In the genomic region with DNA sequence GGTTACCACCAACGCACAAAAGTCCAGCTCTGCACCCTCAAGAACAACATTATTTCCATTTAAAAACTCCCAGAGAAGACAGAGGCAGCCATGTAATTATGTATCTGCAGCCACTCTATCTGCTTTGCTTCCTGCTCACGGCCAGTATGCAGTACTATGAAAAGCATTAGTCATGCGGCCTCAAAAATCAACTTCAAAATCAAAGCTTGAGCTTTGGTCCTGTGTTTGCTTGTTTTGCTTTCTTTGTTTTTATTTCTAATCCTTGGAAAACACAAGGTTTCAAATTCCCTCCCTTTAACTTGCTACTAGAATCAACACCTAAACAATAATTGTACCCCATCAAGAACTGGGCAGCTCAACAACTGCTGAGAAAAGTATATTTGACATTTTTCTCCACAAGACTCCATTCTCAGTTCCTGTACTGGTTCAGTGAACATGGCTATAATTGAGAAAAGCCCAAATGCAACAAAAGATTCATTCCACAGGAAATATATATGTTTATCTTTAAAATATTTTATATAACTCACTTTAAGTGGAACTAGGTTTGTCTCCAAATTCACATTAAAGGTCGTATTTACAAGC, we compare ENCODE assay signal across 8 cellular contexts. TPM values are rescaled to one million over a fixed set of nuclear protein-coding genes. Genes with fewer than 3 reads are reported as not detected.
A peak's percentile ranks its signal among the peaks of the same experiment; 100 is the strongest.
DNase-seq lines count a peak whose midpoint lies in the region; ATAC-seq and TF ChIP-seq lines count a peak whose summit lies in the region.

No MANE protein-coding gene starts in this region.

- no peak overlapping the region for H3K4me3 ChIP-seq in subcutaneous abdominal adipose tissue (ENCODE audit: low read depth in 1 of 5, low read length in 5 of 5)

- intact Hi-C loops in left cardiac atrium (cut with DNase I), result no loop called here

- in situ Hi-C loops in GM13976 (cut with MboI; ENCODE audit: low sequenced_read_pairs, unreplicated experiment), result no loop called here

- no peaks in the 10 kb centered on the region for H3K27me3 ChIP-seq in subcutaneous abdominal adipose tissue (ENCODE audit: control insufficient read depth in 5 of 5, insufficient read depth in 4 of 5, low read length in 5 of 5)

- H3K9ac ChIP-seq in subcutaneous abdominal adipose tissue (ENCODE audit: low read length in 5 of 5), result peak overlapping the region in 1 of 5 donors; percentile 3

- DNase-seq in NCI-H146 (lab: John Stamatoyannopoulos, UW) (peak; percentile 5), NCI-H146 treated with DMSO at 0.1 percent for 48 hours (lab: John Stamatoyannopoulos, UW; ENCODE audit: unreplicated experiment) (no peak), left cardiac atrium (no peak), GM13976 (ENCODE audit: low spot score) (no peak)
- DNase-seq in activated effector memory CD4-positive, alpha-beta T cell treated with Interleukin-2 at 50 U/mL for 16 hours, result no peak

- no peaks in the 10 kb centered on the region for H3K9me3 ChIP-seq in subcutaneous abdominal adipose tissue (ENCODE audit: control insufficient read depth in 5 of 5, low read length in 5 of 5)

- no peak for TF ChIP-seq CTCF in GM13976 (IDR thresholded peaks at IDR 0.05; ENCODE audit: borderline replicate concordance, control extremely low read depth, extremely low read depth, insufficient read depth, missing control alignments)

- H3K27ac ChIP-seq in subcutaneous abdominal adipose tissue (ENCODE audit: low read depth, low read length), result peak overlapping the region; percentile 32

- ATAC-seq in SK-N-SH treated with all-trans-retinoic acid at 6 μM for 48 hours (peak; percentile 90), left cardiac atrium (peak; percentile 47 to 76), HG02970 (IDR thresholded peaks at IDR 0.05; ENCODE audit: low FRiP score, unreplicated experiment) (no peak)

- peaks cover 0 to 3% (median 0%) of the 10 kb centered on the region in 5 donors for H3K36me3 ChIP-seq in subcutaneous abdominal adipose tissue (ENCODE audit: control insufficient read depth in 5 of 5, insufficient read depth in 5 of 5, low read length in 5 of 5)

- peaks cover 0 to 13% (median 8%) of the 10 kb centered on the region in 5 donors for H3K4me1 ChIP-seq in subcutaneous abdominal adipose tissue (ENCODE audit: control insufficient read depth in 5 of 5, insufficient read depth in 5 of 5, low read length in 5 of 5)

TF ChIP-seq in SK-N-SH treated with all-trans-retinoic acid at 6 μM for 48 hours, 23 proteins besides CTCF, POLR2A, EP300 and RAD21:
- TF ChIP-seq TOX (CRISPR knock-in tag; IDR thresholded peaks at IDR 0.05; ENCODE audit: borderline replicate concordance) (no peak), CSDC2 (CRISPR knock-in tag; IDR thresholded peaks at IDR 0.05) (no peak), ZNF8 (CRISPR knock-in tag; IDR thresholded peaks at IDR 0.05) (no peak), RARB (CRISPR knock-in tag; IDR thresholded peaks at IDR 0.05) (no peak)
- TF ChIP-seq, protein P1, sequence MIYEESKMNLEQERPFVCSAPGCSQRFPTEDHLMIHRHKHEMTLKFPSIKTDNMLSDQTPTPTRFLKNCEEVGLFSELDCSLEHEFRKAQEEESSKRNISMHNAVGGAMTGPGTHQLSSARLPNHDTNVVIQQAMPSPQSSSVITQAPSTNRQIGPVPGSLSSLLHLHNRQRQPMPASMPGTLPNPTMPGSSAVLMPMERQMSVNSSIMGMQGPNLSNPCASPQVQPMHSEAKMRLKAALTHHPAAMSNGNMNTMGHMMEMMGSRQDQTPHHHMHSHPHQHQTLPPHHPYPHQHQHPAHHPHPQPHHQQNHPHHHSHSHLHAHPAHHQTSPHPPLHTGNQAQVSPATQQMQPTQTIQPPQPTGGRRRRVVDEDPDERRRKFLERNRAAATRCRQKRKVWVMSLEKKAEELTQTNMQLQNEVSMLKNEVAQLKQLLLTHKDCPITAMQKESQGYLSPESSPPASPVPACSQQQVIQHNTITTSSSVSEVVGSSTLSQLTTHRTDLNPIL (CRISPR knock-in tag; IDR thresholded peaks at IDR 0.05; ENCODE audit: low read depth), result no peak

RNA-seq across cellular contexts. Expression of a gene that starts 37.6 kb away (rescaled TPM):
- 10 to 100 TPM; 59.0 to 82.7 TPM for total RNA-seq in left cardiac atrium
